8 cellular contexts compared by ENCODE assay signal in the genomic region with DNA sequence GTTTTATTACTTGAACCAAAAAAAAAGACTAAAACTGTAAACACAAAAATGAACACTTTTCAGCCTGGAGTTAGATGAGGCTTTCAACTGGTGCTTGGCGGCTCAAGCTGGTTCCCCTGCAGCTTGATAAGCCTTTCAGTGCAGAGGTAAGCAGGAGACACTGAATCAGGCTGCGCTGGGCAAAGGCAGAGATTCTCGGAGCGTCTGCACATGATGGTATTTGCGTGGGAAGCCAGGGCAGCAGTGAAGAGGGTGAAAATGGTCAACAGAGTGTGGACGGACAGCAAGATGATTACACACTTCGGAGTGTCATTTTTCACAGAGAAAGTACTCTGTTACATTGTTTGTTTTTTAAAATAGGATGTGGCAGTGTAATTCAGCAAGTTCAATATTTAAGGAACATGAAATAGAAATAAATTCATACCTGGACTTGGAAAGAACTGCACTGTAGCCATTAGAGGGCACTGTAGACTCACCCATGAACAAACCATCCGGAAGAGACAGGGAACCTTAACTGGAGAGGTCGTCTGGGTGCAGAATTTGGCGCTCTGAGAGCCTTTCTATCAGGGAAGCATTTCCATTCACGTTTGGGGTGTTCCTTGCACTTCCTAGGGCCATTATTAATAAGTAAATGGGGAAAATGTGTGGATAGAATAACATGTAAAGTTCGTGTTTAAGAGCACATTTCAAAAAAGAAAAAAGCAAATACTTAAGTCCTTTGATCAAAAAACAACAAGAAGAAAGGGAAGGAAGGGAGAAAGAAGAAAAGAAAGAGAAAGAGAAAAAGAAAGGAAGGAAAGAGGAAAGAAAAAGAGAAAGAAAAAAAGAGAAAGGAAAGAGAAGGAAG.
DNase-seq lines count a peak whose midpoint lies in the region; ATAC-seq and TF ChIP-seq lines count a peak whose summit lies in the region.

No MANE protein-coding gene starts in this region.

- TF ChIP-seq CTCF in AG04450 (IDR thresholded peaks at IDR 0.05; ENCODE audit: low read depth, low read length) (peak; percentile 77), GM12864 (IDR thresholded peaks at IDR 0.05; ENCODE audit: low read depth, low read length, missing control alignments) (peak; percentile 68), osteoblast (IDR thresholded peaks at IDR 0.05; ENCODE audit: extremely low read depth, low read depth, low read length) (peak; percentile 82)

- H3K79me2 ChIP-seq in osteoblast (ENCODE audit: insufficient read depth, low read length) = no peaks in the 10 kb centered on the region

- H3K9me3 ChIP-seq in AG04450 (ENCODE audit: control insufficient read depth, insufficient read depth, low read length) = no peaks in the 10 kb centered on the region; the same call in 1 of the 2 replicates
- H3K9me3 ChIP-seq in osteoblast (ENCODE audit: low read depth, low read length) = no peaks in the 10 kb centered on the region

- H3K27ac ChIP-seq in AG04450 (ENCODE audit: low read depth, low read length) (no peak overlapping the region), osteoblast (ENCODE audit: low read depth, low read length) (no peak overlapping the region)

- H3K27me3 ChIP-seq in AG04450 (ENCODE audit: control insufficient read depth, insufficient read depth, low read length) = peaks cover 5% of the 10 kb centered on the region
- peaks cover 9% of the 10 kb centered on the region for H3K27me3 ChIP-seq in osteoblast (ENCODE audit: insufficient read depth, low read length)

- no peak overlapping the region for H2AFZ ChIP-seq in osteoblast (ENCODE audit: low read length)

- DNase-seq in AG04450 (ENCODE audit: low read depth, low spot score) = no peak
- peak; percentile 51 for DNase-seq in GM12864 (ENCODE audit: low read depth)
- peak; percentile 67 for DNase-seq in NCI-H2196 treated with DMSO at 0.1 percent for 48 hours (lab: John Stamatoyannopoulos, UW; ENCODE audit: unreplicated experiment)
- peak; percentile 20 to 27 for DNase-seq in activated CD4-positive, alpha-beta T cell treated with anti-CD3 and anti-CD28 coated beads for 4 hours
- peak; percentile 76 for DNase-seq in fibroblast of peridontal ligament (ENCODE audit: extremely low read depth)
- DNase-seq in osteoblast (ENCODE audit: insufficient read length, low spot score, missing footprints) = peak; percentile 91
- no peak for DNase-seq in ecto neural progenitor cell (ENCODE audit: low spot score)

- peak; percentile 51 for ATAC-seq in HG03097 (IDR thresholded peaks at IDR 0.05; ENCODE audit: low FRiP score, unreplicated experiment)

- no peak overlapping the region for H3K4me3 ChIP-seq in AG04450 (ENCODE audit: low read depth, low read length)
- no peak overlapping the region for H3K4me3 ChIP-seq in GM12864 (ENCODE audit: low read depth, low read length)
- H3K4me3 ChIP-seq in osteoblast (ENCODE audit: insufficient read depth, low read length) = no peak overlapping the region

- H3K4me2 ChIP-seq in osteoblast (ENCODE audit: insufficient read depth, low read length) = peak overlapping the region; percentile 59

- H3K4me1 ChIP-seq in osteoblast (ENCODE audit: insufficient read depth, low read length) = no peaks in the 10 kb centered on the region

- H3K36me3 ChIP-seq in osteoblast (ENCODE audit: insufficient read depth, low read length) = peaks cover under 1% of the 10 kb centered on the region

- H4K20me1 ChIP-seq in osteoblast (ENCODE audit: insufficient read depth, low read length) = no peaks in the 10 kb centered on the region

- CTCF ChIA-PET in AG04450 (lab: Charles Lee) = interaction anchor here (0.5 to 2.5 kb wide), 8 partner anchors 9 to 1495 kb away, joined by 3 to 7 read pairs (median 4); no protein-coding TSS in a partner anchor

- POLR2A ChIA-PET in AG04450 (lab: Yijun Ruan, JAX) = no interaction called here

Comparison
In these comparisons a context has a peak if more than half of its experiments do, and no peak if none do; other contexts are left out.
1. DNase-seq: peak in GM12864 (single experiment), NCI-H2196 treated with DMSO at 0.1 percent for 48 hours (single experiment), activated CD4-positive, alpha-beta T cell treated with anti-CD3 and anti-CD28 coated beads for 4 hours (2 of 2), fibroblast of peridontal ligament (single experiment) and osteoblast (single experiment); none in AG04450 (single experiment) and ecto neural progenitor cell (single experiment).
2. Peak in every context shown above with its lines, with median percentiles within 50 percentile points of each other: CTCF ChIP-seq.